11 cellular contexts compared by ENCODE assay signal in genomic region chr21:45266518-45267389, GRCh38. TPM values are rescaled to one million over a fixed set of nuclear protein-coding genes. Genes with fewer than 3 reads are reported as not detected.
DNase-seq lines count a peak whose midpoint lies in the region; ATAC-seq lines count a peak whose summit lies in the region.
"Had no signal": no experiment of that assay in that cellular context is flagged by ENCODE, and none has a peak within 500 bp of the region (broad histone marks: within the 10 kb centered on the region; RNA-seq: fewer than 3 reads in every experiment).

No MANE protein-coding gene starts in this region.

- H3K9me3 ChIP-seq in CD4-positive, alpha-beta memory T cell (ENCODE audit: control insufficient read depth in 1 of 2, low read length in 2 of 2): peaks cover 0 to 4% of the 10 kb centered on the region in 2 donors

- H3K4me3 Mint-ChIP-seq in CD4-positive, alpha-beta memory T cell: peak overlapping the region; percentile 36 to 80 (median 66)

- peaks cover 0 to 5% (median 0%) of the 10 kb centered on the region in 8 donors for H3K9me3 Mint-ChIP-seq in CD4-positive, alpha-beta memory T cell

- ATAC-seq in GM18498 (IDR thresholded peaks at IDR 0.05; ENCODE audit: unreplicated experiment): no peak
- no peak for ATAC-seq in GM21367 (IDR thresholded peaks at IDR 0.05; ENCODE audit: unreplicated experiment)

- POLR2A ChIA-PET in CD4-positive, alpha-beta memory T cell (lab: Charles Lee; ENCODE audit: partially characterized antibody): interaction anchor here (0.7 kb wide), 1 partner anchor 24 kb away, joined by 3 read pairs; no protein-coding TSS in a partner anchor

- no peaks in the 10 kb centered on the region for H3K27me3 Mint-ChIP-seq in CD4-positive, alpha-beta memory T cell

- peak overlapping the region; percentile 82 to 90 (median 86) for H3K27ac Mint-ChIP-seq in CD4-positive, alpha-beta memory T cell

- H3K36me3 Mint-ChIP-seq in CD4-positive, alpha-beta memory T cell: peaks cover 18 to 33% of the 10 kb centered on the region in 2 donors

- peaks cover 21% of the 10 kb centered on the region for H3K4me1 ChIP-seq in CD4-positive, alpha-beta memory T cell (ENCODE audit: insufficient read depth, low read length)

- CTCF ChIA-PET in CD4-positive, alpha-beta memory T cell (lab: Charles Lee; ENCODE audit: partially characterized antibody): interaction anchor here (1.0 kb wide), 1 partner anchor 26 kb away, joined by 3 read pairs; no protein-coding TSS in a partner anchor

- intact Hi-C loops in CD4-positive, alpha-beta memory T cell (cut with micrococcal nuclease): loop anchor here (2.0 kb wide), 1 partner anchor 42 kb away; no protein-coding TSS in a partner anchor

- H3K27ac ChIP-seq in CD4-positive, alpha-beta memory T cell (ENCODE audit: low read depth, low read length): peak overlapping the region; percentile 23
- H3K27ac ChIP-seq: coronary artery had no signal

- H3K27me3 ChIP-seq in CD4-positive, alpha-beta memory T cell (ENCODE audit: insufficient read depth, low read length): no peaks in the 10 kb centered on the region

- H3K4me3 ChIP-seq in CD4-positive, alpha-beta memory T cell (ENCODE audit: low read length in 2 of 2): no peak overlapping the region
- H3K4me3 ChIP-seq: coronary artery had no signal

- peaks cover 14 to 27% (median 20%) of the 10 kb centered on the region in 4 donors for H3K4me1 Mint-ChIP-seq in CD4-positive, alpha-beta memory T cell

- peaks cover 39% of the 10 kb centered on the region for H3K36me3 ChIP-seq in CD4-positive, alpha-beta memory T cell (ENCODE audit: insufficient read depth, low read length)

- peak; percentile 52 to 81 (median 75) for DNase-seq in CD4-positive, alpha-beta memory T cell
- DNase-seq in activated CD4-positive, alpha-beta T cell treated with anti-CD3 and anti-CD28 coated beads, Interleukin-2, amount 50 U/mL, for 48 hours: peak; percentile 47 to 60
- DNase-seq in ecto neural progenitor cell (ENCODE audit: low spot score): peak; percentile 25
- peak; percentile 12 for DNase-seq in stimulated activated CD4-positive, alpha-beta T cell treated with anti-CD3 and anti-CD28 coated beads, Interleukin-12 subunit alpha, Interleukin-12 subunit beta, amount 100 ng/mL, for 4 hours
- DNase-seq in medulla oblongata (ENCODE audit: extremely low spot score): no peak
- no peak for DNase-seq in effector CD8-positive, alpha-beta T cell (lab: John Stamatoyannopoulos, UW)
- DNase-seq: NCI-H187 treated with DMSO at 0.1 percent for 48 hours, retina had no signal

RNA-seq across cellular contexts. Expression of gene POFUT2, which starts 20.9 kb away (rescaled TPM):
- 10 to 100 TPM; 40.1 to 40.8 TPM for total RNA-seq in CD4-positive, alpha-beta memory T cell
- 1 to 10 TPM; 2.8 to 5.7 TPM for polyA plus RNA-seq in CD4-positive, alpha-beta memory T cell

Comparison
In these comparisons a context has a peak if more than half of its experiments do, and no peak if none do; other contexts are left out.
1. DNase-seq: peak in CD4-positive, alpha-beta memory T cell (5 of 5), activated CD4-positive, alpha-beta T cell treated with anti-CD3 and anti-CD28 coated beads, Interleukin-2, amount 50 U/mL, for 48 hours (2 of 2), ecto neural progenitor cell (single experiment) and stimulated activated CD4-positive, alpha-beta T cell treated with anti-CD3 and anti-CD28 coated beads, Interleukin-12 subunit alpha, Interleukin-12 subunit beta, amount 100 ng/mL, for 4 hours (single experiment); none in medulla oblongata (single experiment) and effector CD8-positive, alpha-beta T cell (single experiment).